Comparison of ENCODE assay signal across 14 cellular contexts in the genomic region with DNA sequence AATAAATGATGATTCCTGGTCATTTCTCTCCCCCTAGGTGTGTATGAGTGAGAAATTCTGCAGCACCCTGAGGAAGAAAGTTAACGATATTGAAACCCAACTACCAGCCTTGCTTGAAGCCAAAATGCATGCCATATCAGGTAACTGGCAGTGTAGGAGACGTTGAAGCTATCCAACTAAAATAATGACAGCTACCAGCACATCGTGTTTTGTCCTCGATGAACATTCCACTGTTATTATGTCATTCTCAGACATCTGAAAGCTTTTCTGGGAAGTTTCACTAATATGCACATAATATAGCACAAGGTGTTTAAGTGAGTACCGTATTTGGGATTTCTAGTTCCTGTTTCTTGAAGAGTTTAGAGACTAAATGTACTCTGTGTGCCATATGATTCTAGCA.
DNase-seq lines count a peak whose midpoint lies in the region; ATAC-seq and TF ChIP-seq lines count a peak whose summit lies in the region.
"Had no signal": no experiment of that assay in that cellular context is flagged by ENCODE, and none has a peak within 500 bp of the region (broad histone marks: within the 10 kb centered on the region; RNA-seq: fewer than 3 reads in every experiment).

No MANE protein-coding gene starts in this region.

- H3K27me3 Mint-ChIP-seq in natural killer cell treated with Interleukin-12 subunit alpha and Interleukin-12 subunit beta and Interleukin-15 and Interleukin-18, amount 100 ng/mL, for 72 hours, result no peaks in the 10 kb centered on the region

- no peaks in the 10 kb centered on the region for H3K4me1 ChIP-seq in esophagus muscularis mucosa
- H3K4me1 ChIP-seq: SJCRH30 had no signal

- H3K9me3 ChIP-seq in esophagus muscularis mucosa, result no peaks in the 10 kb centered on the region
- H3K9me3 ChIP-seq: SJCRH30, thoracic aorta had no signal

- TF ChIP-seq POLR2A in esophagus muscularis mucosa (IDR thresholded peaks at IDR 0.05; ENCODE audit: low read depth), result no peak

- no peak for ATAC-seq in natural killer cell treated with Interleukin-12 subunit alpha and Interleukin-12 subunit beta and Interleukin-15 and Interleukin-18, amount 100 ng/mL, for 72 hours
- ATAC-seq: GM12878 had no signal

- no peak overlapping the region for H3K27ac ChIP-seq in esophagus muscularis mucosa (replicated peaks in 1 of 4)
- H3K27ac ChIP-seq: epithelial cell of prostate, SJCRH30, thoracic aorta had no signal

- H3K36me3 Mint-ChIP-seq in natural killer cell treated with Interleukin-12 subunit alpha and Interleukin-12 subunit beta and Interleukin-15 and Interleukin-18, amount 100 ng/mL, for 72 hours, result peaks cover 14% of the 10 kb centered on the region

- no peak overlapping the region for H3K4me3 Mint-ChIP-seq in natural killer cell treated with Interleukin-12 subunit alpha and Interleukin-12 subunit beta and Interleukin-15 and Interleukin-18, amount 100 ng/mL, for 72 hours

- H3K9me3 Mint-ChIP-seq in natural killer cell treated with Interleukin-12 subunit alpha and Interleukin-12 subunit beta and Interleukin-15 and Interleukin-18, amount 100 ng/mL, for 72 hours, result peaks cover 3% of the 10 kb centered on the region

- TF ChIP-seq EP300 in esophagus muscularis mucosa (IDR thresholded peaks at IDR 0.05), result no peak

- H3K27me3 ChIP-seq in esophagus muscularis mucosa, result no peaks in the 10 kb centered on the region
- H3K27me3 ChIP-seq: SJCRH30 had no signal

- no peak for TF ChIP-seq CTCF in esophagus muscularis mucosa (IDR thresholded peaks at IDR 0.05)

- DNase-seq in NCI-H1092 treated with DMSO at 0.1 percent for 48 hours (lab: John Stamatoyannopoulos, UW), result peak; percentile 71
- DNase-seq in NCI-H1092 (lab: John Stamatoyannopoulos, UW), result no peak
- peak; percentile 30 for DNase-seq in NCI-H1105 treated with DMSO at 0.1 percent for 48 hours (lab: John Stamatoyannopoulos, UW)
- DNase-seq in esophagus muscularis mucosa (ENCODE audit: extremely low spot score), result peak; percentile 17
- no peak for DNase-seq in natural killer cell treated with Interleukin-12 subunit alpha and Interleukin-12 subunit beta and Interleukin-15 and Interleukin-18, amount 100 ng/mL, for 72 hours (ENCODE audit: low spot score)
- DNase-seq in nucleus accumbens (lab: John Stamatoyannopoulos, UW), result no peak
- DNase-seq in COLO668 (lab: John Stamatoyannopoulos, UW; ENCODE audit: unreplicated experiment), result no peak
- DNase-seq in activated gamma-delta T cell (lab: John Stamatoyannopoulos, UW), result no peak
- DNase-seq: 8988T, aorta had no signal

- no peaks in the 10 kb centered on the region for H3K36me3 ChIP-seq in esophagus muscularis mucosa
- H3K36me3 ChIP-seq: SJCRH30, thoracic aorta had no signal

- peaks cover 0 to 7% of the 10 kb centered on the region in 2 donors for H3K4me1 Mint-ChIP-seq in natural killer cell treated with Interleukin-12 subunit alpha and Interleukin-12 subunit beta and Interleukin-15 and Interleukin-18, amount 100 ng/mL, for 72 hours (ENCODE audit: low read depth in 2 of 2)

- intact Hi-C loops in esophagus muscularis mucosa (cut with DNase I), result no loop called here

- 82% methylated on average over 5 of the region's 5 CpGs for WGBS in esophagus muscularis mucosa

- H3K4me3 ChIP-seq in esophagus muscularis mucosa, result no peak overlapping the region
- H3K4me3 ChIP-seq: GM12878, SJCRH30, thoracic aorta had no signal

- H3K27ac Mint-ChIP-seq in natural killer cell treated with Interleukin-12 subunit alpha and Interleukin-12 subunit beta and Interleukin-15 and Interleukin-18, amount 100 ng/mL, for 72 hours, result peak overlapping the region; percentile 47 to 62

Comparison
In these comparisons a context has a peak if more than half of its experiments do, and no peak if none do; other contexts are left out.
1. DNase-seq: peak in NCI-H1092 treated with DMSO at 0.1 percent for 48 hours (single experiment), NCI-H1105 treated with DMSO at 0.1 percent for 48 hours (single experiment) and esophagus muscularis mucosa (single experiment); none in NCI-H1092 (single experiment), natural killer cell treated with Interleukin-12 subunit alpha and Interleukin-12 subunit beta and Interleukin-15 and Interleukin-18, amount 100 ng/mL, for 72 hours (single experiment), nucleus accumbens (0 of 56), COLO668 (single experiment) and activated gamma-delta T cell (single experiment).